ENCODE assay signal across 9 cellular contexts in genomic region chr3:5022966-5023776, GRCh38. TPM values are rescaled to one million over a fixed set of nuclear protein-coding genes. Genes with fewer than 3 reads are reported as not detected.
A peak's percentile ranks its signal among the peaks of the same experiment; 100 is the strongest.
DNase-seq lines count a peak whose midpoint lies in the region; ATAC-seq and TF ChIP-seq lines count a peak whose summit lies in the region.
"Had no signal": no experiment of that assay in that cellular context is flagged by ENCODE, and none has a peak within 500 bp of the region (broad histone marks: within the 10 kb centered on the region; RNA-seq: fewer than 3 reads in every experiment).

No MANE protein-coding gene starts in this region.

- H3K27ac ChIP-seq in RWPE1 (peak overlapping the region; percentile 90), gastrocnemius medialis (peak overlapping the region; percentile 59 to 83 (median 68))

- DNase-seq in GM12865 (ENCODE audit: low read depth) (peak; percentile 60), RWPE1 (ENCODE audit: low spot score) (peak; percentile 88), fibroblast of peridontal ligament (ENCODE audit: extremely low read depth) (peak; percentile 93), gastrocnemius medialis (peak; percentile 62 to 83), Kasumi-1 (lab: John Stamatoyannopoulos, UW) (no peak), occipital lobe (lab: John Stamatoyannopoulos, UW) (no peak)
- DNase-seq: naive B cell had no signal

- in situ Hi-C loops in gastrocnemius medialis (cut with MboI; ENCODE audit: low sequenced_read_pairs in 4 of 4), result loop anchor here in 1 of 4 donors (10.0 kb wide), 2 partner anchors 48 to 308 kb away; partner anchors contain the start of gene BHLHE40

- no peak for TF ChIP-seq POLR2A in gastrocnemius medialis (IDR thresholded peaks at IDR 0.05)

- TF ChIP-seq CTCF in GM12865 (IDR thresholded peaks at IDR 0.05; ENCODE audit: insufficient read depth, low read depth, low read length, missing control alignments) (no peak), RWPE1 (conservative IDR thresholded peaks at IDR 0.05; ENCODE audit: low read depth) (no peak), gastrocnemius medialis (IDR thresholded peaks at IDR 0.05 in 4 of 5, conservative IDR thresholded peaks at IDR 0.05 in 1 of 5) (no peak)

- intact Hi-C loops in gastrocnemius medialis (cut with DNase I; ENCODE audit: low total_unique reads), result loop anchor here (2.0 kb wide), 1 partner anchor 34 kb away; no protein-coding TSS in a partner anchor

- H3K9me3 ChIP-seq in gastrocnemius medialis, result no peaks in the 10 kb centered on the region

- H3K4me1 ChIP-seq in gastrocnemius medialis, result peaks cover 13 to 14% of the 10 kb centered on the region in 2 donors

- POLR2A ChIA-PET in RWPE1 (lab: Yijun Ruan, JAX; ENCODE audit: low non-redundant PET), result interaction anchor here (0.6 to 3.8 kb wide), 2 partner anchors 28 to 39 kb away, joined by 3 to 19 read pairs; no protein-coding TSS in a partner anchor

- ATAC-seq in gastrocnemius medialis (peak; percentile 74 to 75), HG02884 (IDR thresholded peaks at IDR 0.05; ENCODE audit: unreplicated experiment) (no peak), HG03108 (IDR thresholded peaks at IDR 0.05; ENCODE audit: unreplicated experiment) (no peak)

- no peaks in the 10 kb centered on the region for H3K27me3 ChIP-seq in gastrocnemius medialis

- H3K36me3 ChIP-seq in gastrocnemius medialis, result no peaks in the 10 kb centered on the region

- CTCF ChIA-PET in RWPE1 (lab: Yijun Ruan, JAX), result interaction anchor here (1.0 to 1.1 kb wide), 3 partner anchors 40 to 311 kb away, joined by 3 to 7 read pairs (median 3); partner anchors contain the start of gene BHLHE40

- H3K4me3 ChIP-seq in GM12865 (ENCODE audit: low read depth, low read length), result no peak overlapping the region
- H3K4me3 ChIP-seq in gastrocnemius medialis, result no peak overlapping the region

RNA-seq across cellular contexts. Expression of gene BHLHE40, which starts 43.9 kb away (rescaled TPM):
- total RNA-seq in gastrocnemius medialis (10 to 100 TPM; 19.2 to 96.7 (median 45.3) TPM), occipital lobe (6.6 TPM)

Comparison
In these comparisons a context has a peak if more than half of its experiments do, and no peak if none do; other contexts are left out.
1. DNase-seq: peak in GM12865 (single experiment), RWPE1 (single experiment), fibroblast of peridontal ligament (single experiment) and gastrocnemius medialis (2 of 2); none in Kasumi-1 (0 of 2) and occipital lobe (single experiment).
2. ATAC-seq: peak in gastrocnemius medialis (2 of 2); none in HG02884 (single experiment) and HG03108 (single experiment).